In the genomic region with DNA sequence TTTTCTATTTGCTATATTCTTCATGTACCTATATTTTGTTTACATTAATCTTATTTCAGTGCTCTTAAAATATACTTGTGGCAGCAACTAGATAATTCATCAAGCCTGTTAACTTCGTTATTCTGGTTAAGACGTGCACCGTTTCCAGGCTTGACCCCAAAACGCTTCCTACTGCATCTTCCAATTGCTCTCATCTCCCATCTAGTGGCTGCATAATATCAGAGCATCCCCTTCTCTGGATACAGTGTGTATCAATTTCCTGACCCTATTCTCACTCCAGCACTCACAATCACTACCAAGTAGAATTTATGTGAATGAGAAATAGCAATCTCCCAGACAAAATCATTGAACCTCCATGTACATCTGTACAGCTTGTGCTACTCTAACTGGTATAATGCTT, we compare ENCODE assay signal across 12 cellular contexts.
A peak's percentile ranks its signal among the peaks of the same experiment; 100 is the strongest.
DNase-seq lines count a peak whose midpoint lies in the region; ATAC-seq, FAIRE-seq and TF ChIP-seq lines count a peak whose summit lies in the region.
"Had no signal": no experiment of that assay in that cellular context is flagged by ENCODE, and none has a peak within 500 bp of the region (broad histone marks: within the 10 kb centered on the region; RNA-seq: fewer than 3 reads in every experiment).

No MANE protein-coding gene starts in this region.

- WGBS in H9 (ENCODE audit: extremely low coverage, insufficient read length, low lambda C conversion rate): no CpG with 5 or more reads among the region's 4 CpGs
- 69 to 76% methylated on average over 4 of the region's 4 CpGs for WGBS in testis, 2 donors

- no peak for FAIRE-seq in kidney (lab: Jason Lieb, UNC)

- H3K4me2 ChIP-seq in H9 (ENCODE audit: insufficient read depth, insufficient read length, low read length): no peak overlapping the region

- H3K4me3 ChIP-seq in A673 (ENCODE audit: low read depth, low read length, poor library complexity, severe bottlenecking) (no peak overlapping the region), left ventricle myocardium inferior (no peak overlapping the region), kidney (ENCODE audit: low read length in 2 of 2) (no peak overlapping the region), testis (no peak overlapping the region)
- H3K4me3 ChIP-seq: thoracic aorta had no signal

- H2BK15ac ChIP-seq in H9 (ENCODE audit: low read depth, low read length): no peak overlapping the region

- H4K91ac ChIP-seq in H9 (ENCODE audit: insufficient read length, low read depth, low read length): no peak overlapping the region

- no peaks in the 10 kb centered on the region for H3K23me2 ChIP-seq in H9 (ENCODE audit: insufficient read length, low read depth, low read length, poor library complexity, severe bottlenecking)

- H3K27me3 ChIP-seq in A673 (replicated peaks; ENCODE audit: insufficient read depth, low read depth, low read length, poor library complexity) (no peaks in the 10 kb centered on the region), H9 (ENCODE audit: insufficient read depth, low read length) (no peaks in the 10 kb centered on the region), left ventricle myocardium inferior (ENCODE audit: low read depth) (no peaks in the 10 kb centered on the region), testis (no peaks in the 10 kb centered on the region)

- DNase-seq in A673 (ENCODE audit: low spot score): peak; percentile 21
- DNase-seq in H9: no peak
- no peak for DNase-seq in left ventricle myocardium inferior
- DNase-seq in kidney: no peak
- DNase-seq in cerebellar nuclear complex (lab: John Stamatoyannopoulos, UW): no peak
- no peak for DNase-seq in testis
- DNase-seq in SIG-M5 (lab: John Stamatoyannopoulos, UW): no peak
- DNase-seq: activated naive CD4-positive, alpha-beta T cell treated with anti-CD3 and anti-CD28 coated beads for 36 hours; CD4-positive, alpha-beta T cell; KBM-7 had no signal

- no peak for TF ChIP-seq POLR2A in testis (IDR thresholded peaks at IDR 0.05)

- H2BK120ac ChIP-seq in H9 (ENCODE audit: low read depth, low read length, poor library complexity, severe bottlenecking): no peak overlapping the region

- H3K27me3 Mint-ChIP-seq in H9 (ENCODE audit: low read depth): no peaks in the 10 kb centered on the region

- H2BK20ac ChIP-seq in H9 (ENCODE audit: low read depth, low read length, poor library complexity, severe bottlenecking): no peak overlapping the region

- no peaks in the 10 kb centered on the region for H3K9me3 Mint-ChIP-seq in H9
- H3K9me3 Mint-ChIP-seq: activated naive CD4-positive, alpha-beta T cell treated with anti-CD3 and anti-CD28 coated beads for 36 hours; CD4-positive, alpha-beta T cell had no signal

- no peak overlapping the region for H2AK5ac ChIP-seq in H9 (ENCODE audit: insufficient read length, low read length)

- no TSS peak for BruUV-seq in A673 (replicated peaks; lab: Mats Ljungman, UMichigan)

- intact Hi-C loops in A673 (cut with micrococcal nuclease; ENCODE audit: unreplicated experiment): no loop called here
- intact Hi-C loops in left ventricle myocardium inferior (cut with micrococcal nuclease): no loop called here
- intact Hi-C loops in kidney (cut with DNase I): no loop called here
- intact Hi-C loops in testis (cut with DNase I; ENCODE audit: low total_unique reads): no loop called here

- no peaks in the 10 kb centered on the region for H4K20me1 ChIP-seq in H9 (ENCODE audit: control insufficient read depth, insufficient read depth, insufficient read length)

- H2BK12ac ChIP-seq in H9 (ENCODE audit: insufficient read length, low read depth, low read length): no peak overlapping the region

- H3T11ph ChIP-seq in H9 (ENCODE audit: low read length): no peak overlapping the region

- H3K9me3 ChIP-seq in A673 (ENCODE audit: low read depth, low read length, poor library complexity, severe bottlenecking): no peaks in the 10 kb centered on the region
- no peaks in the 10 kb centered on the region for H3K9me3 ChIP-seq in H9 (ENCODE audit: control insufficient read depth, low read depth, low read length)
- no peaks in the 10 kb centered on the region for H3K9me3 ChIP-seq in left ventricle myocardium inferior (replicated peaks)
- no peaks in the 10 kb centered on the region for H3K9me3 ChIP-seq in kidney (ENCODE audit: control insufficient read depth in 1 of 2, low read length in 2 of 2)
- no peaks in the 10 kb centered on the region for H3K9me3 ChIP-seq in testis
- H3K9me3 ChIP-seq: thoracic aorta had no signal

- H3K36me3 Mint-ChIP-seq in H9 (ENCODE audit: insufficient read depth in 1 of 3, low read depth in 3 of 3): no peaks in the 10 kb centered on the region

- H3K4me1 ChIP-seq in A673 (ENCODE audit: insufficient read depth, low read length, poor library complexity, severe bottlenecking) (no peaks in the 10 kb centered on the region), H9 (ENCODE audit: insufficient read depth, low read length) (no peaks in the 10 kb centered on the region), left ventricle myocardium inferior (no peaks in the 10 kb centered on the region), kidney (ENCODE audit: control insufficient read depth in 1 of 2, insufficient read depth in 1 of 2, low read depth in 1 of 2, low read length in 2 of 2) (no peaks in the 10 kb centered on the region), testis (no peaks in the 10 kb centered on the region)

- H4K5ac ChIP-seq in H9 (ENCODE audit: insufficient read length, low read depth, low read length): no peak overlapping the region

- no peak overlapping the region for H3K23ac ChIP-seq in H9 (ENCODE audit: insufficient read length, low read depth, low read length)

- H3K4ac ChIP-seq in H9 (ENCODE audit: low read depth, low read length): no peak overlapping the region

- no peaks in the 10 kb centered on the region for H3K79me2 ChIP-seq in H9 (ENCODE audit: insufficient read depth, low read length)

- CTCF ChIA-PET in A673 (lab: Charles Lee): no interaction called here

- H2BK5ac ChIP-seq in H9 (ENCODE audit: insufficient read length, low read length): no peak overlapping the region

- H3K4me3 Mint-ChIP-seq in H9: no peak overlapping the region
- H3K4me3 Mint-ChIP-seq: activated naive CD4-positive, alpha-beta T cell treated with anti-CD3 and anti-CD28 coated beads for 36 hours; CD4-positive, alpha-beta T cell had no signal

- H3K27ac ChIP-seq in A673 (ENCODE audit: low read depth, low read length, poor library complexity, severe bottlenecking): no peak overlapping the region
- no peak overlapping the region for H3K27ac ChIP-seq in H9 (ENCODE audit: insufficient read length, low read depth, low read length)
- H3K27ac ChIP-seq in left ventricle myocardium inferior (replicated peaks): no peak overlapping the region
- no peak overlapping the region for H3K27ac ChIP-seq in kidney (ENCODE audit: low read depth in 2 of 2, low read length in 2 of 2)
- H3K27ac ChIP-seq in testis: no peak overlapping the region
- H3K27ac ChIP-seq: thoracic aorta had no signal

- TF ChIP-seq CTCF in A673 (conservative IDR thresholded peaks at IDR 0.05; ENCODE audit: low read depth, low read length) (peak; percentile 38), H9 (conservative IDR thresholded peaks at IDR 0.05) (peak; percentile 51), left ventricle myocardium inferior (IDR thresholded peaks at IDR 0.05; ENCODE audit: borderline replicate concordance) (peak; percentile 51), kidney (IDR thresholded peaks at IDR 0.05; ENCODE audit: borderline replicate concordance, extremely low read depth, insufficient read depth) (no peak), testis (IDR thresholded peaks at IDR 0.05) (no peak)

- no peak overlapping the region for H4K8ac ChIP-seq in H9 (replicated peaks; ENCODE audit: insufficient read length, low read depth, low read length)

- H3K14ac ChIP-seq in H9 (ENCODE audit: insufficient read depth, low read length): no peak overlapping the region

- H3K56ac ChIP-seq in H9 (ENCODE audit: insufficient read length, low read depth, low read length): no peak overlapping the region

- H3K79me1 ChIP-seq in H9 (ENCODE audit: insufficient read depth, low read depth, low read length, poor library complexity, severe bottlenecking): no peaks in the 10 kb centered on the region

- no peaks in the 10 kb centered on the region for H3K36me3 ChIP-seq in A673 (ENCODE audit: insufficient read depth, low read length, poor library complexity, severe bottlenecking)
- H3K36me3 ChIP-seq in left ventricle myocardium inferior: no peaks in the 10 kb centered on the region
- no peaks in the 10 kb centered on the region for H3K36me3 ChIP-seq in kidney (ENCODE audit: control insufficient read depth in 1 of 2, insufficient read depth in 2 of 2, low read length in 2 of 2)
- H3K36me3 ChIP-seq in testis (ENCODE audit: low read depth, missing control alignments): no peaks in the 10 kb centered on the region
- H3K36me3 ChIP-seq: thoracic aorta had no signal

- H3K27ac Mint-ChIP-seq in H9: no peak overlapping the region; a peak in 1 of 7 replicates
- H3K27ac Mint-ChIP-seq: activated naive CD4-positive, alpha-beta T cell treated with anti-CD3 and anti-CD28 coated beads for 36 hours; CD4-positive, alpha-beta T cell had no signal

- H3K18ac ChIP-seq in H9 (ENCODE audit: insufficient read length, low read depth, low read length): no peak overlapping the region

- no peak overlapping the region for H2AFZ ChIP-seq in H9 (ENCODE audit: low read length)

- no peaks in the 10 kb centered on the region for H3K4me1 Mint-ChIP-seq in H9

- POLR2A ChIA-PET in A673 (lab: Charles Lee; ENCODE audit: low non-redundant PET): no interaction called here

- peak; percentile 88 for ATAC-seq in SK-N-SH treated with all-trans-retinoic acid at 6 μM for 48 hours

- H3K9ac ChIP-seq in H9 (ENCODE audit: extremely low read depth, insufficient read length, low read length): no peak overlapping the region
- no peak overlapping the region for H3K9ac ChIP-seq in kidney (ENCODE audit: low read length in 2 of 2)

TF ChIP-seq in SK-N-SH treated with all-trans-retinoic acid at 6 μM for 48 hours, 23 proteins besides CTCF, POLR2A, EP300 and RAD21 (continues in another document):
- TF ChIP-seq ZFP30 (CRISPR knock-in tag; IDR thresholded peaks at IDR 0.05): no peak
- no peak for TF ChIP-seq PPARA (CRISPR knock-in tag; IDR thresholded peaks at IDR 0.05; ENCODE audit: borderline replicate concordance)
- TF ChIP-seq, protein P1, sequence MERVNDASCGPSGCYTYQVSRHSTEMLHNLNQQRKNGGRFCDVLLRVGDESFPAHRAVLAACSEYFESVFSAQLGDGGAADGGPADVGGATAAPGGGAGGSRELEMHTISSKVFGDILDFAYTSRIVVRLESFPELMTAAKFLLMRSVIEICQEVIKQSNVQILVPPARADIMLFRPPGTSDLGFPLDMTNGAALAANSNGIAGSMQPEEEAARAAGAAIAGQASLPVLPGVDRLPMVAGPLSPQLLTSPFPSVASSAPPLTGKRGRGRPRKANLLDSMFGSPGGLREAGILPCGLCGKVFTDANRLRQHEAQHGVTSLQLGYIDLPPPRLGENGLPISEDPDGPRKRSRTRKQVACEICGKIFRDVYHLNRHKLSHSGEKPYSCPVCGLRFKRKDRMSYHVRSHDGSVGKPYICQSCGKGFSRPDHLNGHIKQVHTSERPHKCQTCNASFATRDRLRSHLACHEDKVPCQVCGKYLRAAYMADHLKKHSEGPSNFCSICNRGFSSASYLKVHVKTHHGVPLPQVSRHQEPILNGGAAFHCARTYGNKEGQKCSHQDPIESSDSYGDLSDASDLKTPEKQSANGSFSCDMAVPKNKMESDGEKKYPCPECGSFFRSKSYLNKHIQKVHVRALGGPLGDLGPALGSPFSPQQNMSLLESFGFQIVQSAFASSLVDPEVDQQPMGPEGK (CRISPR knock-in tag; IDR thresholded peaks at IDR 0.05; ENCODE audit: borderline replicate concordance): no peak

Comparison
In these comparisons a context has a peak if more than half of its experiments do, and no peak if none do; other contexts are left out.
1. CTCF ChIP-seq: peak in A673 (single experiment), H9 (single experiment) and left ventricle myocardium inferior (single experiment); none in kidney (single experiment) and testis (0 of 3).